Comparison of ENCODE assay signal across 8 cellular contexts in the genomic region with DNA sequence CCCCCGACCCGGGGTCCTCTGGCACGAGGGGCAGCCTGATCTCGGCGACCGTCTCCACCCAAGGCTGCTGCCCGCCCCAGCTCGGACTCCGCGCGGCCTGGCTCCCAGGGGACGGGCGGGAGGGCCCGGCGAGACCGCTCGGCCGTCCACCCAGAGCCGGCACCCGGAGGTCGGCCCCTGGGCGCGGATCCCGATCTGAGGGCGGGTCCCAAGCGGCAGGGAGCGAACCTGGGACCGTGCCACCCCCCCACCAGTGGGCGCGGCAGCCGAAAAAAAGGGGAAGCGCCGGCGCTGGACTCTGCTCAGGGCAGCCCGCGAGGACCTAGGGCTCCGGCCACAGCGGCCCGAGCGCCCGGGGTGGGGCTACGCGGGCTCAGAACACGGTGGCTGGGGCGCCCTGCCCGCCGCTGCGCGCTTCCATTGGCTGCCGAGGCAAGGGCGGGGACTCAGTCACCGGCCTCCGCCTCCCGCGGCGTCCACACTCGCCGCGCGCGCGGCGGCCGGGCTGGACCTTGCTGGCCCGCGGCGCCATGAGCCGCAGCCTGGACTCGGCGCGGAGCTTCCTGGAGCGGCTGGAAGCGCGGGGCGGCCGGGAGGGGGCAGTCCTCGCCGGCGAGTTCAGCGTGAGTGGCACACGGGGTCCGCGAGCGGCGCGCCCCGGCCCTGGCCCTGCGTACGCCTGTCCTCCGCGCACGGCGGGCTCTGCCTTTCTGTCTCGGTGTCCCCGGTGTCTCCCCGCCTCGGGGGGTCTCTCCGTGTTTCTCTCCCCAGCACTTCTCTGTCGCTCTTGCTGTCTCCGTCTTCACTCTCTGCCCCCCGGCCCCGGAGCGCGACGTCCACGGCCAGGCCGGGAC. TPM values are rescaled to one million over a fixed set of nuclear protein-coding genes. Genes with fewer than 3 reads are reported as not detected.
DNase-seq lines count a peak whose midpoint lies in the region; ATAC-seq and TF ChIP-seq lines count a peak whose summit lies in the region.

A gene with protein sequence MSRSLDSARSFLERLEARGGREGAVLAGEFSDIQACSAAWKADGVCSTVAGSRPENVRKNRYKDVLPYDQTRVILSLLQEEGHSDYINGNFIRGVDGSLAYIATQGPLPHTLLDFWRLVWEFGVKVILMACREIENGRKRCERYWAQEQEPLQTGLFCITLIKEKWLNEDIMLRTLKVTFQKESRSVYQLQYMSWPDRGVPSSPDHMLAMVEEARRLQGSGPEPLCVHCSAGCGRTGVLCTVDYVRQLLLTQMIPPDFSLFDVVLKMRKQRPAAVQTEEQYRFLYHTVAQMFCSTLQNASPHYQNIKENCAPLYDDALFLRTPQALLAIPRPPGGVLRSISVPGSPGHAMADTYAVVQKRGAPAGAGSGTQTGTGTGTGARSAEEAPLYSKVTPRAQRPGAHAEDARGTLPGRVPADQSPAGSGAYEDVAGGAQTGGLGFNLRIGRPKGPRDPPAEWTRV (plus strand): TSS at position 479 of the 854 bp plus-strand sequence. CDS start 52 bp downstream, at position 531.

- peak; percentile 93 for ATAC-seq in GM19372 (IDR thresholded peaks at IDR 0.05; ENCODE audit: low read depth, unreplicated experiment)
- peak; percentile 89 for ATAC-seq in HG03457 (IDR thresholded peaks at IDR 0.05; ENCODE audit: unreplicated experiment)
- ATAC-seq in stimulated activated naive CD8-positive, alpha-beta T cell treated with anti-CD3 and anti-CD28 coated beads, Interleukin-15, Interleukin-2, amounts not matched to agents 100 U/mL and 50 U/mL, for 24 hours = peak; percentile 95

- H3K9me3 Mint-ChIP-seq in Caco-2 (ENCODE audit: unreplicated experiment) = no peaks in the 10 kb centered on the region

- TF ChIP-seq CTCF in Caco-2 (IDR thresholded peaks at IDR 0.05; ENCODE audit: insufficient read depth in 1 of 2, low read depth in 1 of 2, low read length in 1 of 2, severe bottlenecking in 1 of 2, unreplicated experiment in 1 of 2) (peak; percentile 47 to 53), epithelial cell of esophagus (IDR thresholded peaks at IDR 0.05; ENCODE audit: insufficient read depth, low read depth, low read length, missing control alignments) (no peak)

- peaks cover 7% of the 10 kb centered on the region for H3K36me3 Mint-ChIP-seq in Caco-2 (ENCODE audit: insufficient read depth, unreplicated experiment)

- H3K9me3 ChIP-seq in Caco-2 = no peaks in the 10 kb centered on the region

- H3K27ac Mint-ChIP-seq in Caco-2 (ENCODE audit: unreplicated experiment) = peak within 1 kb of the TSS; percentile 86

- no TSS peak for BruUV-seq in Caco-2 (replicated peaks; lab: Mats Ljungman, UMichigan)

- CTCF ChIA-PET in Caco-2 (lab: Charles Lee) = interaction anchor here (0.5 to 1.8 kb wide), 6 partner anchors 13 to 115 kb away, joined by 3 to 17 read pairs (median 4); partner anchors contain the start of gene IMP4

- peak; percentile 90 to 94 for DNase-seq in Caco-2
- DNase-seq in NOMO-1 (lab: John Stamatoyannopoulos, UW; ENCODE audit: unreplicated experiment in 2 of 2) = peak; percentile 52 to 64
- DNase-seq in activated CD8-positive, alpha-beta memory T cell treated with anti-CD3 and anti-CD28 coated beads, Interleukin-2, amount 50 U/mL, for 4 hours = peak; percentile 63
- DNase-seq in epithelial cell of esophagus (ENCODE audit: low read depth) = peak; percentile 87
- peak; percentile 85 for DNase-seq in middle frontal gyrus (ENCODE audit: extremely low spot score, low spot score)
- DNase-seq in stimulated activated naive CD8-positive, alpha-beta T cell treated with anti-CD3 and anti-CD28 coated beads, Interleukin-15, Interleukin-2, amounts not matched to agents 100 U/mL and 50 U/mL, for 24 hours = peak; percentile 72

- H3K36me3 ChIP-seq in Caco-2 (ENCODE audit: control insufficient read depth, insufficient read depth, low read length) = no peaks in the 10 kb centered on the region

- peak within 1 kb of the TSS; percentile 90 for H3K4me3 Mint-ChIP-seq in Caco-2 (ENCODE audit: unreplicated experiment)

- POLR2A ChIA-PET in Caco-2 (lab: Charles Lee) = interaction anchor here (1.0 to 1.8 kb wide), 2 partner anchors 13 to 17 kb away, joined by 3 to 19 read pairs; partner anchors contain the start of gene IMP4

- intact Hi-C loops in Caco-2 (cut with micrococcal nuclease; ENCODE audit: unreplicated experiment) = loop anchor here (1.0 to 5.0 kb wide), 4 partner anchors 14 to 71 kb away; partner anchors contain the start of gene IMP4

- no peaks in the 10 kb centered on the region for H3K27me3 Mint-ChIP-seq in Caco-2 (ENCODE audit: insufficient read depth, unreplicated experiment)

- H3K4me3 ChIP-seq in Caco-2 (ENCODE audit: low read depth, low read length) = peak within 1 kb of the TSS; percentile 75
- H3K4me3 ChIP-seq in epithelial cell of esophagus (ENCODE audit: low read length) = peak within 1 kb of the TSS; percentile 65

- H3K27me3 ChIP-seq in Caco-2 (replicated peaks; ENCODE audit: control insufficient read depth, insufficient read depth, low read length) = no peaks in the 10 kb centered on the region

- H3K4me1 ChIP-seq in Caco-2 = peaks cover 5% of the 10 kb centered on the region; the same call in 1 of the 2 replicates

- peaks cover 10% of the 10 kb centered on the region for H3K4me1 Mint-ChIP-seq in Caco-2 (ENCODE audit: low read depth, unreplicated experiment)

RNA-seq across cellular contexts. Expression of the gene that starts here (rescaled TPM):
- 46.5 and 51.0 TPM in 2 replicates for total RNA-seq in Caco-2 (2022)

Comparison
In these comparisons a context has a peak if more than half of its experiments do, and no peak if none do; other contexts are left out.
1. Peak in every context shown above with its lines: DNase-seq, ATAC-seq and H3K4me3 ChIP-seq.